Comparison of ENCODE assay signal across 11 cellular contexts in the genomic region with DNA sequence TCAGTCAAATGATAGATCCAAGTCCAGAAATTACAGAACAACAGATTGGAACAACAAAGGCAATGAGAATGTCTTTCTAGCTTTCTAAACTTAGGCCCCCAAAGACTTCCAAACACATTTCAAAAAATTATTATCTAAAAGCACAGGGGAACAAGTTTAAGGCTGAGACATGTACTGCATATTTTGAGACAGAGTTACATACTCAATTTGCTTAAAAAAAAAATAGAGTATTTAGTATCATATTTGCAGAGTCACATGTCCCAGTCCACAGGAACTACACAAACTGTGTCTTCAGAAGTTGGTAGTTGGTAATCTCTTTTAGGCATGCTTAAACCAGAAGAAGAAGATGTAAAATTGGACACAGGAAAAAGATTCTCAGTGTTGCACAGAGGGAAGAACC.
DNase-seq lines count a peak whose midpoint lies in the region; ATAC-seq and TF ChIP-seq lines count a peak whose summit lies in the region.
"Had no signal": no experiment of that assay in that cellular context is flagged by ENCODE, and none has a peak within 500 bp of the region (broad histone marks: within the 10 kb centered on the region; RNA-seq: fewer than 3 reads in every experiment).

No MANE protein-coding gene starts in this region.

- TF ChIP-seq CTCF in Calu3 (IDR thresholded peaks at IDR 0.05; ENCODE audit: unreplicated experiment), result no peak
- no peak for TF ChIP-seq CTCF in OCI-LY3 (IDR thresholded peaks at IDR 0.05; ENCODE audit: low read depth, low read length)

- no peaks in the 10 kb centered on the region for H3K9me3 Mint-ChIP-seq in Calu3 (ENCODE audit: low read depth, unreplicated experiment)

- no peaks in the 10 kb centered on the region; the same call in 1 of the 2 replicates for H3K9me3 ChIP-seq in OCI-LY3 (ENCODE audit: insufficient read depth, low read length)
- H3K9me3 ChIP-seq in duodenal mucosa (ENCODE audit: control insufficient read depth in 1 of 2, low read length in 2 of 2), result no peaks in the 10 kb centered on the region

- no TSS peak for BruUV-seq in Calu3 (replicated peaks; lab: Mats Ljungman, UMichigan)

- H3K79me2 ChIP-seq in OCI-LY3 (ENCODE audit: low read length), result peaks cover 13% of the 10 kb centered on the region; the same call in 1 of the 2 replicates

- peak overlapping the region; percentile 50 for H3K27ac Mint-ChIP-seq in Calu3 (ENCODE audit: unreplicated experiment)

- no peaks in the 10 kb centered on the region for H3K27me3 Mint-ChIP-seq in Calu3 (ENCODE audit: unreplicated experiment)

- ATAC-seq in GM19324 (IDR thresholded peaks at IDR 0.05; ENCODE audit: low FRiP score, unreplicated experiment), result no peak
- no peak for ATAC-seq in HG03097 (IDR thresholded peaks at IDR 0.05; ENCODE audit: low FRiP score, unreplicated experiment)

- peaks cover 43% of the 10 kb centered on the region for H3K4me1 ChIP-seq in OCI-LY3 (ENCODE audit: low read length)
- H3K4me1 ChIP-seq in duodenal mucosa (ENCODE audit: control insufficient read depth in 1 of 2, insufficient read depth in 2 of 2, low read length in 2 of 2), result peaks cover 28 to 38% of the 10 kb centered on the region in 2 donors
- no peaks in the 10 kb centered on the region for H3K4me1 ChIP-seq in rectal smooth muscle tissue (ENCODE audit: control insufficient read depth, insufficient read depth, low read length)

- H3K9ac ChIP-seq in OCI-LY3 (ENCODE audit: low read length), result peak overlapping the region; percentile 63
- H3K9ac ChIP-seq in duodenal mucosa (ENCODE audit: low read depth in 1 of 2, low read length in 2 of 2), result peak overlapping the region in 1 of 2 donors; percentile 16
- no peak overlapping the region for H3K9ac ChIP-seq in rectal smooth muscle tissue (ENCODE audit: low read length)

- no peaks in the 10 kb centered on the region for H3K36me3 Mint-ChIP-seq in Calu3 (ENCODE audit: insufficient read depth, unreplicated experiment)

- H4K20me1 ChIP-seq in OCI-LY3 (ENCODE audit: insufficient read depth, low read length), result no peaks in the 10 kb centered on the region

- peaks cover 54% of the 10 kb centered on the region for H3K4me1 Mint-ChIP-seq in Calu3 (ENCODE audit: low read depth, unreplicated experiment)

- H3K36me3 ChIP-seq in OCI-LY3 (replicated peaks; ENCODE audit: low read depth, low read length) (no peaks in the 10 kb centered on the region), duodenal mucosa (ENCODE audit: control insufficient read depth in 1 of 2, insufficient read depth in 2 of 2, low read length in 2 of 2) (no peaks in the 10 kb centered on the region), rectal smooth muscle tissue (ENCODE audit: control insufficient read depth, insufficient read depth, low read length) (no peaks in the 10 kb centered on the region)

- H3K4me2 ChIP-seq in OCI-LY3 (ENCODE audit: low read length), result peak overlapping the region; percentile 80

- H3K4me3 Mint-ChIP-seq in Calu3 (ENCODE audit: low read depth, unreplicated experiment), result no peak overlapping the region

- H3K4me3 ChIP-seq in OCI-LY3 (ENCODE audit: low read length), result peak overlapping the region; percentile 48
- H3K4me3 ChIP-seq in duodenal mucosa (ENCODE audit: low read depth in 1 of 2, low read length in 2 of 2), result no peak overlapping the region
- no peak overlapping the region for H3K4me3 ChIP-seq in rectal smooth muscle tissue (ENCODE audit: low read length)

- H3K27me3 ChIP-seq in OCI-LY3 (ENCODE audit: low read depth, low read length), result no peaks in the 10 kb centered on the region
- H3K27me3 ChIP-seq in duodenal mucosa (ENCODE audit: control insufficient read depth in 1 of 2, insufficient read depth in 2 of 2, low read length in 2 of 2), result no peaks in the 10 kb centered on the region
- H3K27me3 ChIP-seq in rectal smooth muscle tissue (ENCODE audit: control insufficient read depth, insufficient read depth, low read length), result no peaks in the 10 kb centered on the region

- 0 out of 2 replicates have a peak overlapping the region, but pooled peaks have one; percentile 62 for H2AFZ ChIP-seq in OCI-LY3 (ENCODE audit: low read depth, low read length)

- CTCF ChIA-PET in Calu3 (lab: Charles Lee), result interaction anchor here (1.7 kb wide), 1 partner anchor 127 kb away, joined by 6 read pairs; the partner anchor contains the start of gene MAML2

- intact Hi-C loops in Calu3 (cut with micrococcal nuclease; ENCODE audit: unreplicated experiment), result no loop called here

- H3K27ac ChIP-seq in OCI-LY3 (ENCODE audit: low read length) (peak overlapping the region; percentile 90), duodenal mucosa (ENCODE audit: low read depth, low read length) (peak overlapping the region; percentile 52), rectal smooth muscle tissue (ENCODE audit: low read depth, low read length) (peak overlapping the region; percentile 3)

- DNase-seq in Calu3 (no peak), NCI-H2081 treated with DMSO at 0.1 percent for 48 hours (lab: John Stamatoyannopoulos, UW) (no peak), NCI-H345 (lab: John Stamatoyannopoulos, UW) (no peak)
- DNase-seq: cerebellar nuclear complex, NCI-H1092, T1000 had no signal

Comparison
In these comparisons a context has a peak if more than half of its experiments do, and no peak if none do; other contexts are left out.
1. H3K27ac ChIP-seq: peak in every context shown above with its lines; median percentile 90 in OCI-LY3; 52 in duodenal mucosa; 3 in rectal smooth muscle tissue.